11 cellular contexts compared by ENCODE assay signal in the genomic region with DNA sequence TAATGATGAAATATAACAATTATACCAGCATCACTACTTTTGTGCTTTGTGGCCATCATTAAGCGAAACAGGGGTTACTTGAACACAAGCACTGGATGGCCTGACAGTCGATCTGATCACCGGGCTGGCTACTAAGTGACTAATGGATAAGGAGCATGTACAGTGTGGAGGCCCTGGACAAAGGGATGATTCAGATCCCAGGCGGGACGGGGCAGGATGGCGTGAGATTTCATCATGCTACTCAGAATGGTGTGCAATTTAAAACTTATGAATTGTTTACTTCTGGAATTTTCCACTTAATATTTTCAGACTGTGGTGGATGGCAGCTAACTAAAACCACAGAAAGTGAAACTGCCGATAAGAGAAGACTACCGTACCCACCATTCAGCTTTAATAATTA. TPM values are rescaled to one million over a fixed set of nuclear protein-coding genes. Genes with fewer than 3 reads are reported as not detected.
DNase-seq lines count a peak whose midpoint lies in the region; ATAC-seq and TF ChIP-seq lines count a peak whose summit lies in the region.
"Had no signal": no experiment of that assay in that cellular context is flagged by ENCODE, and none has a peak within 500 bp of the region (broad histone marks: within the 10 kb centered on the region; RNA-seq: fewer than 3 reads in every experiment).

No MANE protein-coding gene starts in this region.

- no peak for ATAC-seq in HG02678 (IDR thresholded peaks at IDR 0.05; ENCODE audit: unreplicated experiment)

- H3K4me3 ChIP-seq in WI38 (ENCODE audit: low read depth, low read length) (peak overlapping the region; percentile 13; the same call in 1 of the 2 replicates), fibroblast of villous mesenchyme (ENCODE audit: low read depth, low read length) (peak overlapping the region; percentile 10)
- H3K4me3 ChIP-seq: cardiac muscle cell had no signal

- H3K27ac Mint-ChIP-seq in HFFc6 (peak overlapping the region; percentile 82), mesothelial cell of epicardium (no peak overlapping the region)

- peak overlapping the region; percentile 76 for H3K4me3 Mint-ChIP-seq in HFFc6
- H3K4me3 Mint-ChIP-seq in mesothelial cell of epicardium = no peak overlapping the region

- DNase-seq in HFFc6 (peak; percentile 86), fibroblast of villous mesenchyme (ENCODE audit: low read depth) (peak; percentile 97), stromal cell of bone marrow (ENCODE audit: low read depth) (peak; percentile 70), NCI-H2107 (lab: John Stamatoyannopoulos, UW) (no peak), mesothelial cell of epicardium (ENCODE audit: low spot score in 2 of 2, unreplicated experiment in 2 of 2) (no peak), NCI-H1694 treated with DMSO at 0.1 percent for 48 hours (lab: John Stamatoyannopoulos, UW) (no peak)
- DNase-seq: activated CD8-positive, alpha-beta memory T cell treated with anti-CD3 and anti-CD28 coated beads for 24 hours had no signal

- no peaks in the 10 kb centered on the region for H3K36me3 Mint-ChIP-seq in HFFc6 (ENCODE audit: low read depth)
- H3K36me3 Mint-ChIP-seq in mesothelial cell of epicardium = no peaks in the 10 kb centered on the region

- TF ChIP-seq CTCF in HFFc6 (IDR thresholded peaks at IDR 0.05) (no peak), WI38 (IDR thresholded peaks at IDR 0.05; ENCODE audit: low read depth, low read length) (no peak), fibroblast of villous mesenchyme (IDR thresholded peaks at IDR 0.05; ENCODE audit: insufficient read depth, low read depth, low read length) (no peak), mesothelial cell of epicardium (IDR thresholded peaks at IDR 0.05; ENCODE audit: unreplicated experiment) (no peak)

- H3K27me3 Mint-ChIP-seq in HFFc6 (ENCODE audit: insufficient read depth) (no peaks in the 10 kb centered on the region; the same call in 1 of the 2 replicates), mesothelial cell of epicardium (ENCODE audit: low read depth) (no peaks in the 10 kb centered on the region)

- H3K9me3 Mint-ChIP-seq in HFFc6 (no peaks in the 10 kb centered on the region), mesothelial cell of epicardium (no peaks in the 10 kb centered on the region)

- peaks cover 56% of the 10 kb centered on the region for H3K4me1 Mint-ChIP-seq in HFFc6 (ENCODE audit: low read depth)
- no peaks in the 10 kb centered on the region for H3K4me1 Mint-ChIP-seq in mesothelial cell of epicardium

RNA-seq across cellular contexts. Expression of a gene that starts 7.0 kb away (rescaled TPM):
- 10 to 100 TPM; 33.7 to 40.9 (median 36.6) TPM for total RNA-seq in HFFc6 (2021; fragmentation: NEBNext Ultra II Directional; extraction: Animal tissue kit (Norgen Biotek cat#: 25700))
- total RNA-seq in fibroblast of villous mesenchyme (61.5 and 107 TPM in 2 replicates), mesothelial cell of epicardium (28.7 to 31.7 TPM (median 28.8 TPM) in 3 replicates)
- total RNA-seq: OCI-LY7 had no signal

RNA-seq across cellular contexts. Expression of a gene that starts 33.9 kb away (rescaled TPM):
- total RNA-seq in HFFc6 (2021; fragmentation: NEBNext Ultra II Directional; extraction: Animal tissue kit (Norgen Biotek cat#: 25700)) = not detected
- total RNA-seq in fibroblast of villous mesenchyme (not detected in 2 replicates), mesothelial cell of epicardium (0.07 to 0.22 TPM (median 0.09 TPM) in 3 replicates)
- total RNA-seq: OCI-LY7 had no signal

Comparison
In these comparisons a context has a peak if more than half of its experiments do, and no peak if none do; other contexts are left out.
1. DNase-seq: peak in HFFc6 (single experiment), fibroblast of villous mesenchyme (single experiment) and stromal cell of bone marrow (single experiment); none in NCI-H2107 (single experiment), mesothelial cell of epicardium (0 of 2) and NCI-H1694 treated with DMSO at 0.1 percent for 48 hours (single experiment).